Comparison of ENCODE assay signal across 8 cellular contexts in genomic region chr16:4846901-4847773, GRCh38. TPM values are rescaled to one million over a fixed set of nuclear protein-coding genes. Genes with fewer than 3 reads are reported as not detected.
DNase-seq lines count a peak whose midpoint lies in the region; ATAC-seq, FAIRE-seq and TF ChIP-seq lines count a peak whose summit lies in the region.

GLYR1 (minus strand) TSS chr16:4847288; CDS start chr16:4847265, 23 bp downstream.
UBN1 (plus strand) TSS chr16:4847481; CDS start chr16:4852918, 5,437 bp downstream.

- peak within 1 kb of the TSS; percentile 94 for H3K9ac ChIP-seq in smooth muscle cell (ENCODE audit: low read depth)

- H3K27ac ChIP-seq in smooth muscle cell (ENCODE audit: low read depth), result peak within 1 kb of the TSS; percentile 92

- in situ Hi-C loops in ACHN (cut with HindIII; ENCODE audit: low pct_ligation_motif_present, low pct_unique_long_range_greater_than_20kb, low sequenced_read_pairs), result no loop called here

- peaks cover 5% of the 10 kb centered on the region for H3F3A ChIP-seq in smooth muscle cell (ENCODE audit: low read depth)

- peaks cover 74% of the 10 kb centered on the region for H3K79me2 ChIP-seq in smooth muscle cell (ENCODE audit: low read depth)

- H3K4me3 ChIP-seq in WI38 (ENCODE audit: low read depth, low read length), result peak within 1 kb of the TSS; percentile 81
- peak within 1 kb of the TSS; percentile 88 for H3K4me3 ChIP-seq in bronchial epithelial cell (ENCODE audit: low read depth, low read length)
- peak within 1 kb of the TSS; percentile 82 for H3K4me3 ChIP-seq in smooth muscle cell

- H3K4me1 ChIP-seq in smooth muscle cell (ENCODE audit: low read depth), result peaks cover 29% of the 10 kb centered on the region

- FAIRE-seq in bronchial epithelial cell (lab: Jason Lieb, UNC), result no peak

- no peaks in the 10 kb centered on the region for H3K27me3 ChIP-seq in bronchial epithelial cell (ENCODE audit: control insufficient read depth, insufficient read depth, low read length)
- no peaks in the 10 kb centered on the region for H3K27me3 ChIP-seq in smooth muscle cell (ENCODE audit: low read depth)

- 1% methylated on average over 93 of the region's 126 CpGs for WGBS in smooth muscle cell (ENCODE audit: low lambda C conversion rate)

- H3K4me2 ChIP-seq in smooth muscle cell, result peak within 1 kb of the TSS; percentile 94

- H3K9me3 ChIP-seq in smooth muscle cell (replicated peaks; ENCODE audit: low read depth), result no peaks in the 10 kb centered on the region

- DNase-seq in ACHN (peak; percentile 99), NCI-H2227 (lab: John Stamatoyannopoulos, UW; ENCODE audit: unreplicated experiment) (peak; percentile 99), bronchial epithelial cell (ENCODE audit: low read depth) (peak; percentile 85), iPS-NIHi7 (ENCODE audit: extremely low spot score) (peak; percentile 99), smooth muscle cell (lab: John Stamatoyannopoulos, UW; ENCODE audit: unreplicated experiment) (peak; percentile 97)

- TF ChIP-seq CTCF in WI38 (IDR thresholded peaks at IDR 0.05; ENCODE audit: low read depth, low read length) (no peak), bronchial epithelial cell (IDR thresholded peaks at IDR 0.05; ENCODE audit: insufficient read depth, low read length, severe bottlenecking) (no peak), smooth muscle cell (IDR thresholded peaks at IDR 0.05; ENCODE audit: borderline replicate concordance, insufficient read depth, poor library complexity, severe bottlenecking) (no peak)

- H3K36me3 ChIP-seq in bronchial epithelial cell (ENCODE audit: control insufficient read depth, insufficient read depth, low read length) (peaks cover 7% of the 10 kb centered on the region), smooth muscle cell (ENCODE audit: low read depth) (peaks cover 12% of the 10 kb centered on the region)

- H2AFZ ChIP-seq in smooth muscle cell (ENCODE audit: low read depth), result peak within 1 kb of the TSS; percentile 91

- H4K20me1 ChIP-seq in smooth muscle cell (ENCODE audit: low read depth), result peaks cover 64% of the 10 kb centered on the region

- ATAC-seq in GM18873 (IDR thresholded peaks at IDR 0.05; ENCODE audit: low FRiP score, unreplicated experiment) (peak; percentile 79), HG03139 (IDR thresholded peaks at IDR 0.05; ENCODE audit: unreplicated experiment) (peak; percentile 87)

RNA-seq across cellular contexts. Expression of gene GLYR1, which starts in this region (rescaled TPM):
- total RNA-seq in bronchial epithelial cell (31.1 and 35.5 TPM in 2 replicates), smooth muscle cell (26.4 and 27.8 TPM in 2 replicates)
- 28.9 and 35.1 TPM in 2 replicates for polyA plus RNA-seq in smooth muscle cell

RNA-seq across cellular contexts. Expression of gene UBN1, which starts in this region (rescaled TPM):
- total RNA-seq in bronchial epithelial cell (17.6 and 21.8 TPM in 2 replicates), smooth muscle cell (18.8 and 29.7 TPM in 2 replicates)
- polyA plus RNA-seq in smooth muscle cell, result 16.2 and 23.4 TPM in 2 replicates

Comparison
In these comparisons a context has a peak if more than half of its experiments do, and no peak if none do; other contexts are left out.
1. Peak in every context shown above with its lines: DNase-seq, ATAC-seq, H3K4me3 ChIP-seq and H3K27ac ChIP-seq.